9 cellular contexts compared by ENCODE assay signal in the genomic region with DNA sequence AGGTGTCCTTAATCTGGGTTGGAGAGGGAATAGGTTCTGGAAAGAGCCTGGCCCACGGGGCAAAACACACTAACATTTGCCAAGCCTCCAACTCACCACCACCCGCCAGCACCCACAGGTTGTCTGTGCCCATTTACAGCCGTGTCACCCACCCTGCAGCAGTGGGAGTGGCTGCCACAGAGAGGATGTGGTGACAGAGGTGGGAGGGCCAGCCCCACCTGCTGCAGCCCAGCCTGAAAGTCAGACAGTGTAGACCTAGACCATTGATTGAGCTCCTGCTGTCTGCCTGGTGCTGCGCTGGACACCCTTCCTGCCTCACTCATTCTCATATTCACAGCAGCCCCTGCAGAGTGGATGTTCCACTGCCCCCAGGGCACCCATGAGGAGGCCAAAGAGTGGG. TPM values are rescaled to one million over a fixed set of nuclear protein-coding genes. Genes with fewer than 3 reads are reported as not detected.
DNase-seq lines count a peak whose midpoint lies in the region; ATAC-seq and TF ChIP-seq lines count a peak whose summit lies in the region.
"Had no signal": no experiment of that assay in that cellular context is flagged by ENCODE, and none has a peak within 500 bp of the region (broad histone marks: within the 10 kb centered on the region; RNA-seq: fewer than 3 reads in every experiment).

No MANE protein-coding gene starts in this region.

- H3K4me1 Mint-ChIP-seq in stimulated activated naive B cell treated with anti-CD40 and anti-IgM and Interleukin-4, amounts not matched to agents 10 μg/mL and 1 μg/mL and 100 μg/mL, for 72 hours: peaks cover 70 to 97% of the 10 kb centered on the region in 2 donors
- H3K4me1 Mint-ChIP-seq in progenitor cell of endocrine pancreas (ENCODE audit: low read depth): peaks cover 2% of the 10 kb centered on the region

- TF ChIP-seq POLR2A in ovary (IDR thresholded peaks at IDR 0.05): no peak

- peaks cover 0 to 34% of the 10 kb centered on the region in 2 donors for H3K27me3 ChIP-seq in left lung
- no peaks in the 10 kb centered on the region for H3K27me3 ChIP-seq in ovary

- no peaks in the 10 kb centered on the region for H3K9me2 ChIP-seq in OCI-LY7 (ENCODE audit: insufficient read depth, low read length)

- no peak overlapping the region for H2AFZ ChIP-seq in OCI-LY7 (ENCODE audit: low read length)

- H3K36me3 Mint-ChIP-seq in stimulated activated naive B cell treated with anti-CD40 and anti-IgM and Interleukin-4, amounts not matched to agents 10 μg/mL and 1 μg/mL and 100 μg/mL, for 72 hours: peaks cover 90 to 93% of the 10 kb centered on the region in 2 donors
- no peaks in the 10 kb centered on the region for H3K36me3 Mint-ChIP-seq in progenitor cell of endocrine pancreas (ENCODE audit: insufficient read depth)

- CTCF ChIA-PET in OCI-LY7 (lab: Charles Lee; ENCODE audit: unreplicated experiment): no interaction called here

- H3K36me3 ChIP-seq in OCI-LY7 (ENCODE audit: insufficient read depth, low read length) (peaks cover 75% of the 10 kb centered on the region), left lung (peaks cover 0 to 24% of the 10 kb centered on the region in 2 donors), ovary (no peaks in the 10 kb centered on the region)

- H3K4me3 ChIP-seq in OCI-LY7 (ENCODE audit: low read depth, low read length, poor library complexity, severe bottlenecking) (no peak overlapping the region), left lung (no peak overlapping the region), ovary (no peak overlapping the region)

- peak overlapping the region; percentile 93 for H3K27ac Mint-ChIP-seq in stimulated activated naive B cell treated with anti-CD40 and anti-IgM and Interleukin-4, amounts not matched to agents 10 μg/mL and 1 μg/mL and 100 μg/mL, for 72 hours
- no peak overlapping the region for H3K27ac Mint-ChIP-seq in progenitor cell of endocrine pancreas

- H3K4me3 Mint-ChIP-seq in stimulated activated naive B cell treated with anti-CD40 and anti-IgM and Interleukin-4, amounts not matched to agents 10 μg/mL and 1 μg/mL and 100 μg/mL, for 72 hours: peak overlapping the region; percentile 25 to 56
- H3K4me3 Mint-ChIP-seq in progenitor cell of endocrine pancreas (ENCODE audit: low read depth): no peak overlapping the region

- TF ChIP-seq CTCF in OCI-LY7 (conservative IDR thresholded peaks at IDR 0.05; ENCODE audit: low read length) (no peak), left lung (IDR thresholded peaks at IDR 0.05) (no peak), progenitor cell of endocrine pancreas (IDR thresholded peaks at IDR 0.05; ENCODE audit: unreplicated experiment) (no peak), ovary (IDR thresholded peaks at IDR 0.05) (no peak)

- TF ChIP-seq EP300 in ovary (IDR thresholded peaks at IDR 0.05): no peak

- H4K20me1 ChIP-seq in OCI-LY7 (ENCODE audit: insufficient read depth, low read length): no peaks in the 10 kb centered on the region

- POLR2A ChIA-PET in OCI-LY7 (lab: Charles Lee): no interaction called here

- H3K9me3 ChIP-seq in OCI-LY7 (ENCODE audit: low read length) (peaks cover 5% of the 10 kb centered on the region), left lung (peaks cover 0 to 17% of the 10 kb centered on the region in 2 donors), ovary (peaks cover 0 to 5% of the 10 kb centered on the region in 2 donors)

- no peaks in the 10 kb centered on the region for H3K27me3 Mint-ChIP-seq in stimulated activated naive B cell treated with anti-CD40 and anti-IgM and Interleukin-4, amounts not matched to agents 10 μg/mL and 1 μg/mL and 100 μg/mL, for 72 hours
- H3K27me3 Mint-ChIP-seq in progenitor cell of endocrine pancreas: no peaks in the 10 kb centered on the region

- H3K4me2 ChIP-seq in OCI-LY7 (ENCODE audit: low read length): no peak overlapping the region

- no peaks in the 10 kb centered on the region for H3K79me2 ChIP-seq in OCI-LY7 (ENCODE audit: insufficient read depth, low read depth, low read length)

- H3K9me3 Mint-ChIP-seq in stimulated activated naive B cell treated with anti-CD40 and anti-IgM and Interleukin-4, amounts not matched to agents 10 μg/mL and 1 μg/mL and 100 μg/mL, for 72 hours: peaks cover 4 to 8% of the 10 kb centered on the region in 2 donors
- peaks cover 2% of the 10 kb centered on the region for H3K9me3 Mint-ChIP-seq in progenitor cell of endocrine pancreas (ENCODE audit: low read depth)

- peak; percentile 37 for ATAC-seq in left lung
- peak; percentile 36 to 40 for ATAC-seq in stimulated activated naive B cell treated with anti-CD40 and anti-IgM and Interleukin-4, amounts not matched to agents 10 μg/mL and 1 μg/mL and 100 μg/mL, for 72 hours (replicated peaks)

- H3K27ac ChIP-seq in OCI-LY7 (ENCODE audit: low read depth, low read length, poor library complexity, severe bottlenecking) (no peak overlapping the region), left lung (no peak overlapping the region), ovary (no peak overlapping the region)

- 83 to 89% (median 84%) methylated on average over 4 of the region's 4 CpGs for WGBS in ovary, 3 donors

- peaks cover 26% of the 10 kb centered on the region for H3K4me1 ChIP-seq in OCI-LY7 (ENCODE audit: insufficient read depth, low read length, poor library complexity, severe bottlenecking)
- peaks cover 4 to 12% of the 10 kb centered on the region in 2 donors for H3K4me1 ChIP-seq in left lung
- no peaks in the 10 kb centered on the region for H3K4me1 ChIP-seq in ovary (ENCODE audit: insufficient read depth)

- TSS peak; percentile 18 for BruUV-seq in OCI-LY7 (replicated peaks; lab: Mats Ljungman, UMichigan)

- DNase-seq in OCI-LY7 (ENCODE audit: low spot score) (no peak), activated T-cell treated with anti-CD3 and anti-CD28 coated beads for 1 hour (ENCODE audit: low read depth) (peak; percentile 72), left lung (no peak), 8988T (no peak), progenitor cell of endocrine pancreas (ENCODE audit: low spot score, unreplicated experiment) (no peak), occipital lobe (lab: John Stamatoyannopoulos, UW) (no peak), ovary (no peak)
- DNase-seq in stimulated activated naive B cell treated with anti-CD40 and anti-IgM and Interleukin-4, amounts not matched to agents 10 μg/mL and 1 μg/mL and 100 μg/mL, for 72 hours: no peak
- DNase-seq: GOT3 had no signal

- intact Hi-C loops in OCI-LY7 (cut with micrococcal nuclease; ENCODE audit: unreplicated experiment): no loop called here
- intact Hi-C loops in left lung (cut with DNase I): no loop called here
- intact Hi-C loops in ovary (cut with DNase I): no loop called here

RNA-seq across cellular contexts. Expression of a gene that starts 44.7 kb away (rescaled TPM):
- total RNA-seq in OCI-LY7 (2014; rRNA removed; shearing (Covaris generic)): 10.0 and 10.9 TPM in 2 replicates
- 36.7 and 47.0 TPM in 2 replicates for total RNA-seq in OCI-LY7 (2022)
- 1 to 10 TPM; 3.9 to 4.2 TPM for total RNA-seq in left lung
- not detected in 2 replicates for total RNA-seq in progenitor cell of endocrine pancreas
- total RNA-seq in occipital lobe: not detected
- under 1 TPM in 5 of 7 donors, not detected in 2; 0.05 to 0.45 (median 0.23) TPM for total RNA-seq in ovary
- polyA plus RNA-seq in ovary: under 1 TPM; 0.01 to 1.00 TPM
